Comparison of ENCODE assay signal across 18 cellular contexts in the genomic region with DNA sequence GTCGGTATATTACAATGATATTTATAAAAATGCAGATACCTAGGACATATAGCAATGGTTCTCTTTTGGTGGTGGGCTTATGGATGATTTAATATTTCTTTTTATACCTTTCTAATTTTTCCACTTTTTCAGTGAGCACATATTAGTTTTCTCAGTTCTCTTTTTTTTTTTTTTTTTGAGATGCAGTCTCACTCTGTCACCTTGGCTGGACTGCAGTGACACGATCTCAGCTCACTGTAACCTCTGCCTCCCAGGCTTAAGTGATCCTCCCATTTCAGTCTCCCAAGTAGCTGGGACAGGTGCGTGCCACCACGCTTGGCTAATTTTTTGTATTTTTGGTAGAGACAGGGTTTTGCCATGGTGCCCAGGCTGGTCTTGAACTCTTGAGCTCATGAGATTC. TPM values are rescaled to one million over a fixed set of nuclear protein-coding genes. Genes with fewer than 3 reads are reported as not detected.
A peak's percentile ranks its signal among the peaks of the same experiment; 100 is the strongest.
DNase-seq lines count a peak whose midpoint lies in the region; ATAC-seq and TF ChIP-seq lines count a peak whose summit lies in the region.
"Had no signal": no experiment of that assay in that cellular context is flagged by ENCODE, and none has a peak within 500 bp of the region (broad histone marks: within the 10 kb centered on the region; RNA-seq: fewer than 3 reads in every experiment).

No MANE protein-coding gene starts in this region.

- H3K9me3 ChIP-seq in DOHH2 (ENCODE audit: control insufficient read depth, insufficient read depth, low read length) (no peaks in the 10 kb centered on the region), spleen (no peaks in the 10 kb centered on the region)
- H3K9me3 ChIP-seq: HAP-1, left lung, testis had no signal

- WGBS in spleen, 5 donors: 63 to 87% (median 78%) methylated on average over 4 of the region's 4 CpGs

- H3K4me1 ChIP-seq in DOHH2 (ENCODE audit: control insufficient read depth, low read length) (peaks cover 59% of the 10 kb centered on the region), spleen (peaks cover 49 to 100% (median 92%) of the 10 kb centered on the region in 6 donors)

- peaks cover 58 to 72% (median 71%) of the 10 kb centered on the region in 3 donors for H3K4me1 Mint-ChIP-seq in IgD-negative memory B cell
- peaks cover 83% of the 10 kb centered on the region for H3K4me1 Mint-ChIP-seq in dendritic cell treated with granulocyte-macrophage colony-stimulating factor and Interleukin-4, amounts not matched to agents 40 ng/mL and 50 ng/mL, for 4 days (ENCODE audit: low read depth)
- peaks cover 45 to 65% of the 10 kb centered on the region in 2 donors for H3K4me1 Mint-ChIP-seq in natural killer cell

- H3K27me3 Mint-ChIP-seq in IgD-negative memory B cell (peaks cover 1% of the 10 kb centered on the region), natural killer cell (ENCODE audit: low read depth in 2 of 2) (no peaks in the 10 kb centered on the region)
- no peaks in the 10 kb centered on the region for H3K27me3 Mint-ChIP-seq in dendritic cell treated with granulocyte-macrophage colony-stimulating factor and Interleukin-4, amounts not matched to agents 40 ng/mL and 50 ng/mL, for 4 days
- H3K27me3 Mint-ChIP-seq: natural killer cell treated with Interleukin-12 subunit alpha and Interleukin-12 subunit beta and Interleukin-15 and Interleukin-18, amount 100 ng/mL, for 72 hours had no signal

- H3K36me3 Mint-ChIP-seq in IgD-negative memory B cell (peaks cover 3% of the 10 kb centered on the region), natural killer cell (no peaks in the 10 kb centered on the region)
- H3K36me3 Mint-ChIP-seq in dendritic cell treated with granulocyte-macrophage colony-stimulating factor and Interleukin-4, amounts not matched to agents 40 ng/mL and 50 ng/mL, for 4 days (ENCODE audit: low read depth): peaks cover 61% of the 10 kb centered on the region
- H3K36me3 Mint-ChIP-seq: WTC11 had no signal

- H3K27me3 ChIP-seq in DOHH2 (ENCODE audit: control insufficient read depth, low read length): no peaks in the 10 kb centered on the region
- no peaks in the 10 kb centered on the region for H3K27me3 ChIP-seq in spleen (replicated peaks in 1 of 7)
- H3K27me3 ChIP-seq: left lung, testis had no signal

- no peak for TF ChIP-seq CTCF in DOHH2 (IDR thresholded peaks at IDR 0.05; ENCODE audit: low read depth, low read length, poor library complexity, severe bottlenecking)
- TF ChIP-seq CTCF in spleen (IDR thresholded peaks at IDR 0.05 in 8 of 11, conservative IDR thresholded peaks at IDR 0.05 in 3 of 11): no peak
- no peak for TF ChIP-seq CTCF in natural killer cell (IDR thresholded peaks at IDR 0.05)

- no peak overlapping the region for H3K4me3 ChIP-seq in DOHH2 (ENCODE audit: low read length)
- H3K4me3 ChIP-seq in spleen: no peak overlapping the region
- H3K4me3 ChIP-seq: HAP-1, left lung, testis had no signal

- H3K9me3 Mint-ChIP-seq in IgD-negative memory B cell (no peaks in the 10 kb centered on the region), natural killer cell (no peaks in the 10 kb centered on the region)
- H3K9me3 Mint-ChIP-seq in dendritic cell treated with granulocyte-macrophage colony-stimulating factor and Interleukin-4, amounts not matched to agents 40 ng/mL and 50 ng/mL, for 4 days: no peaks in the 10 kb centered on the region
- H3K9me3 Mint-ChIP-seq: natural killer cell treated with Interleukin-12 subunit alpha and Interleukin-12 subunit beta and Interleukin-15 and Interleukin-18, amount 100 ng/mL, for 72 hours; WTC11 had no signal

- H3K27ac Mint-ChIP-seq in IgD-negative memory B cell: peak overlapping the region; percentile 23 to 82 (median 73)
- peak overlapping the region; percentile 89 for H3K27ac Mint-ChIP-seq in dendritic cell treated with granulocyte-macrophage colony-stimulating factor and Interleukin-4, amounts not matched to agents 40 ng/mL and 50 ng/mL, for 4 days
- H3K27ac Mint-ChIP-seq in natural killer cell: peak overlapping the region in 1 of 2 donors; percentile 83
- H3K27ac Mint-ChIP-seq: WTC11 had no signal

- 0 out of 2 replicates have a peak overlapping the region, but pooled peaks have one; percentile 22 for H3K27ac ChIP-seq in DOHH2 (ENCODE audit: low read depth, low read length)
- H3K27ac ChIP-seq in spleen: peak overlapping the region in 5 of 8 donors; percentile 73 to 83 (median 78)
- H3K27ac ChIP-seq: C4-2B had no signal

- H3K4me3 Mint-ChIP-seq in IgD-negative memory B cell: peak overlapping the region in 3 of 4 donors; percentile 23 to 88 (median 83)
- H3K4me3 Mint-ChIP-seq in dendritic cell treated with granulocyte-macrophage colony-stimulating factor and Interleukin-4, amounts not matched to agents 40 ng/mL and 50 ng/mL, for 4 days: no peak overlapping the region
- H3K4me3 Mint-ChIP-seq in natural killer cell: no peak overlapping the region
- H3K4me3 Mint-ChIP-seq: WTC11 had no signal

- peaks cover 73% of the 10 kb centered on the region for H3K79me2 ChIP-seq in DOHH2 (ENCODE audit: control insufficient read depth, low read length)

- H4K20me1 ChIP-seq in DOHH2 (ENCODE audit: control insufficient read depth, insufficient read depth, low read depth, low read length): peaks cover 5% of the 10 kb centered on the region; the same call in 1 of the 2 replicates

- peak overlapping the region; percentile 51 for H3K4me2 ChIP-seq in DOHH2 (ENCODE audit: low read length)

- ATAC-seq in natural killer cell: no peak
- ATAC-seq in GM19463 (IDR thresholded peaks at IDR 0.05; ENCODE audit: unreplicated experiment): no peak
- ATAC-seq in GM19455 (IDR thresholded peaks at IDR 0.05; ENCODE audit: unreplicated experiment): no peak
- ATAC-seq: left lung; natural killer cell treated with Interleukin-12 subunit alpha and Interleukin-12 subunit beta and Interleukin-15 and Interleukin-18, amount 100 ng/mL, for 72 hours; WTC11 had no signal

- DNase-seq in spleen (no peak), NCI-H226 (no peak), natural killer cell (no peak)
- DNase-seq: DMS79, left lung, NCI-H2029, NCI-H526 treated with DMSO at 0.1 percent for 48 hours, testis had no signal

- peaks cover 7% of the 10 kb centered on the region; the same call in 1 of the 2 replicates for H3F3A ChIP-seq in DOHH2 (ENCODE audit: control insufficient read depth, insufficient read depth)

- intact Hi-C loops in dendritic cell treated with granulocyte-macrophage colony-stimulating factor and Interleukin-4, amounts not matched to agents 40 ng/mL and 50 ng/mL, for 4 days (cut with micrococcal nuclease): no loop called here
- intact Hi-C loops in spleen (cut with DNase I; ENCODE audit: low total_unique reads): no loop called here
- intact Hi-C loops in natural killer cell (cut with micrococcal nuclease): loop anchor here (2.0 kb wide), 1 partner anchor 15 kb away; a partner anchor contains a TSS

- no peak for TF ChIP-seq POLR2A in spleen (IDR thresholded peaks at IDR 0.05)

- H3K36me3 ChIP-seq in DOHH2 (ENCODE audit: control insufficient read depth, low read length): peaks cover 16% of the 10 kb centered on the region
- peaks cover 0 to 5% (median 0%) of the 10 kb centered on the region in 6 donors for H3K36me3 ChIP-seq in spleen
- H3K36me3 ChIP-seq: HAP-1, left lung had no signal

- H3K9me2 ChIP-seq in DOHH2 (replicated peaks; ENCODE audit: control insufficient read depth, low read length): no peaks in the 10 kb centered on the region

RNA-seq across cellular contexts. Expression of a gene that starts 15.1 kb away (rescaled TPM):
- polyA plus RNA-seq in IgD-negative memory B cell: 31.5 TPM
- 10 to 100 TPM; 22.1 to 36.3 (median 32.1) TPM for total RNA-seq in spleen
- polyA plus RNA-seq in spleen: 10 to 100 TPM; 17.3 to 18.8 (median 18.0) TPM
- 10 to 100 TPM; 28.0 to 31.9 (median 31.6) TPM for total RNA-seq in natural killer cell

RNA-seq across cellular contexts. Expression of a gene that starts 39.8 kb away (rescaled TPM):
- polyA plus RNA-seq in IgD-negative memory B cell (0.34 TPM), spleen (under 1 TPM in 2 of 3 donors, not detected in 1; 0.08 to 0.09 TPM)
- total RNA-seq in spleen (under 1 TPM in 1 of 7 donors, not detected in 6; 0.17 TPM), natural killer cell (under 1 TPM in 1 of 3 donors, not detected in 2; 0.43 TPM)
- total RNA-seq: left lung, pulmonary artery endothelial cell had no signal

Comparison
In these comparisons a context has a peak if more than half of its experiments do, and no peak if none do; other contexts are left out.
1. H3K4me3 Mint-ChIP-seq: peak in IgD-negative memory B cell (3 of 4); none in dendritic cell treated with granulocyte-macrophage colony-stimulating factor and Interleukin-4, amounts not matched to agents 40 ng/mL and 50 ng/mL, for 4 days (single experiment) and natural killer cell (single experiment).